8 cellular contexts compared by ENCODE assay signal in the genomic region with DNA sequence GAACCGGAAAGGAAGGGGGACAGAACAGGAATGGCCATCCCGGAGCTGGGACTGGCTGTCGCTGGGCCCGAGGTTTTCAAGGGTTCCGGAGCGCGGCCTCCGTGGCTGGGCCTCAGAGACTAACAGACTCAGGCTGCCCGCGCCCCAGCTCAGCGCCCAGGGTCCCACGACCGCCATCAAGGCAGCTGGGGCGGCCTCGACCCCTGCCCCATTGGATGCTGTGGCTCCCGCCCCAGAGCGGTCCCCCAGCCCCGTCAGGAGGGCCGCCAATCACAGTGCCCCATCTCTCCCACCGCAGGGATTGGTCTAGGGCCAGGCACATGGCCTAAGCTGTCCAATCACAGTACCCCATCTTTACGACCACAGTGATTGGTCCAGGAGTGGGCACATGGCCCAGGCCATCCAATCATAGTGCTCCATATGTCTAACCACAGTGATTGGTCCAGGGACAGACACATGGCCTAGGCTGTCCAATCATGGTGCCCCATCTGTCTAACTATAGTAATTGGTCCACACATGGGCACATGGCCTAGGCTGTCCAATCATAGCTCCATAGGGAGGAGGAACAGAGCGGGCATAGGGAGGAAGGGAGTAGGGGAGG.
A peak's percentile ranks its signal among the peaks of the same experiment; 100 is the strongest.
DNase-seq lines count a peak whose midpoint lies in the region; ATAC-seq lines count a peak whose summit lies in the region.

No MANE protein-coding gene starts in this region.

- intact Hi-C loops in left cardiac atrium (cut with DNase I), result loop anchor here in 1 of 2 donors (10.0 kb wide), 1 partner anchor 157 kb away; no protein-coding TSS in a partner anchor

- no peaks in the 10 kb centered on the region for H3K36me3 Mint-ChIP-seq in activated CD4-positive, alpha-beta T cell treated with anti-CD3 and anti-CD28 coated beads, Interleukin-2, amount 10 ng/mL, durations not matched to agents 7 days and 5 days (ENCODE audit: low read depth)
- H3K36me3 Mint-ChIP-seq in stimulated activated effector memory CD8-positive, alpha-beta T cell treated with anti-CD3 and anti-CD28 coated beads, Interleukin-12 subunit alpha, Interleukin-12 subunit beta, amount 100 ng/mL, for 72 hours, result peaks cover 5% of the 10 kb centered on the region

- H3K27me3 Mint-ChIP-seq in activated CD4-positive, alpha-beta T cell treated with anti-CD3 and anti-CD28 coated beads, Interleukin-2, amount 10 ng/mL, durations not matched to agents 7 days and 5 days, result peaks cover 2% of the 10 kb centered on the region

- POLR2A ChIA-PET in activated CD4-positive, alpha-beta T cell treated with anti-CD3 and anti-CD28 coated beads, Interleukin-2, amount 10 ng/mL, durations not matched to agents 7 days and 5 days (lab: Charles Lee), result no interaction called here

- no peak overlapping the region for H3K4me3 Mint-ChIP-seq in activated CD4-positive, alpha-beta T cell treated with anti-CD3 and anti-CD28 coated beads, Interleukin-2, amount 10 ng/mL, durations not matched to agents 7 days and 5 days
- H3K4me3 Mint-ChIP-seq in stimulated activated effector memory CD8-positive, alpha-beta T cell treated with anti-CD3 and anti-CD28 coated beads, Interleukin-12 subunit alpha, Interleukin-12 subunit beta, amount 100 ng/mL, for 72 hours, result no peak overlapping the region

- no peaks in the 10 kb centered on the region for H3K9me3 Mint-ChIP-seq in activated CD4-positive, alpha-beta T cell treated with anti-CD3 and anti-CD28 coated beads, Interleukin-2, amount 10 ng/mL, durations not matched to agents 7 days and 5 days
- no peaks in the 10 kb centered on the region for H3K9me3 Mint-ChIP-seq in stimulated activated effector memory CD8-positive, alpha-beta T cell treated with anti-CD3 and anti-CD28 coated beads, Interleukin-12 subunit alpha, Interleukin-12 subunit beta, amount 100 ng/mL, for 72 hours

- peak; percentile 34 to 84 for ATAC-seq in left cardiac atrium
- peak; percentile 74 for ATAC-seq in stimulated activated effector memory CD8-positive, alpha-beta T cell treated with anti-CD3 and anti-CD28 coated beads, Interleukin-12 subunit alpha, Interleukin-12 subunit beta, amount 100 ng/mL, for 72 hours
- no peak for ATAC-seq in HG02678 (IDR thresholded peaks at IDR 0.05; ENCODE audit: unreplicated experiment)

- CTCF ChIA-PET in activated CD4-positive, alpha-beta T cell treated with anti-CD3 and anti-CD28 coated beads, Interleukin-2, amount 10 ng/mL, durations not matched to agents 7 days and 5 days (lab: Charles Lee), result no interaction called here

- no peak overlapping the region for H3K27ac Mint-ChIP-seq in activated CD4-positive, alpha-beta T cell treated with anti-CD3 and anti-CD28 coated beads, Interleukin-2, amount 10 ng/mL, durations not matched to agents 7 days and 5 days
- no peak overlapping the region for H3K27ac Mint-ChIP-seq in stimulated activated effector memory CD8-positive, alpha-beta T cell treated with anti-CD3 and anti-CD28 coated beads, Interleukin-12 subunit alpha, Interleukin-12 subunit beta, amount 100 ng/mL, for 72 hours

- H3K4me1 Mint-ChIP-seq in activated CD4-positive, alpha-beta T cell treated with anti-CD3 and anti-CD28 coated beads, Interleukin-2, amount 10 ng/mL, durations not matched to agents 7 days and 5 days, result no peaks in the 10 kb centered on the region
- H3K4me1 Mint-ChIP-seq in stimulated activated effector memory CD8-positive, alpha-beta T cell treated with anti-CD3 and anti-CD28 coated beads, Interleukin-12 subunit alpha, Interleukin-12 subunit beta, amount 100 ng/mL, for 72 hours, result no peaks in the 10 kb centered on the region

- DNase-seq in NCI-H524 (lab: John Stamatoyannopoulos, UW), result peak; percentile 27 to 44
- no peak for DNase-seq in NCI-H524 treated with DMSO at 0.1 percent for 48 hours (lab: John Stamatoyannopoulos, UW)
- peak; percentile 45 for DNase-seq in activated CD4-positive, alpha-beta T cell treated with anti-CD3 and anti-CD28 coated beads, Interleukin-2, amount 10 ng/mL, durations not matched to agents 7 days and 5 days
- peak; percentile 70 for DNase-seq in left cardiac atrium
- no peak for DNase-seq in stimulated activated effector memory CD8-positive, alpha-beta T cell treated with anti-CD3 and anti-CD28 coated beads, Interleukin-12 subunit alpha, Interleukin-12 subunit beta, amount 100 ng/mL, for 72 hours (ENCODE audit: low spot score in 2 of 2)
- no peak for DNase-seq in ureter (ENCODE audit: low spot score)
- DNase-seq in NK-92 treated with Interleukin-12 subunit alpha and Interleukin-12 subunit beta, amount 100 ng/mL, for 24 hours (lab: John Stamatoyannopoulos, UW), result no peak

Comparison
In these comparisons a context has a peak if more than half of its experiments do, and no peak if none do; other contexts are left out.
1. DNase-seq: peak in NCI-H524 (2 of 2), activated CD4-positive, alpha-beta T cell treated with anti-CD3 and anti-CD28 coated beads, Interleukin-2, amount 10 ng/mL, durations not matched to agents 7 days and 5 days (single experiment) and left cardiac atrium (single experiment); none in NCI-H524 treated with DMSO at 0.1 percent for 48 hours (single experiment), stimulated activated effector memory CD8-positive, alpha-beta T cell treated with anti-CD3 and anti-CD28 coated beads, Interleukin-12 subunit alpha, Interleukin-12 subunit beta, amount 100 ng/mL, for 72 hours (0 of 2), ureter (single experiment) and NK-92 treated with Interleukin-12 subunit alpha and Interleukin-12 subunit beta, amount 100 ng/mL, for 24 hours (single experiment).